ENCODE assay signal across 1 cellular context in genomic region chr19:43464089-43464775, GRCh38.
A peak's percentile ranks its signal among the peaks of the same experiment; 100 is the strongest.
TF ChIP-seq lines count a peak whose summit lies in the region.

No MANE protein-coding gene starts in this region.

TF ChIP-seq in HepG2, 621 proteins besides CTCF, POLR2A, EP300 and RAD21:
- TF ChIP-seq MTF2 (CRISPR knock-in tag; IDR thresholded peaks at IDR 0.05; ENCODE audit: borderline replicate concordance) (0 out of 2 replicates have a peak, but pooled peaks have one; percentile 23), ZNF749 (CRISPR knock-in tag; IDR thresholded peaks at IDR 0.05; ENCODE audit: borderline replicate concordance) (no peak), HMGXB4 (CRISPR knock-in tag; IDR thresholded peaks at IDR 0.05; ENCODE audit: borderline replicate concordance in 1 of 2, low read depth in 1 of 2) (0 out of 4 replicates have a peak, but pooled peaks of 1 of the 2 experiments have one; percentile 0), ARNT2 (CRISPR knock-in tag; IDR thresholded peaks at IDR 0.05; ENCODE audit: low read depth) (0 out of 2 replicates have a peak, but pooled peaks have one; percentile 7), ASH2L (IDR thresholded peaks at IDR 0.05; ENCODE audit: insufficient read length, low read depth, low read length) (peak; percentile 14), FOXC1 (CRISPR knock-in tag; IDR thresholded peaks at IDR 0.05; ENCODE audit: borderline replicate concordance) (0 out of 2 replicates have a peak, but pooled peaks have one; percentile 37), DPF2 (CRISPR knock-in tag; IDR thresholded peaks at IDR 0.05; ENCODE audit: borderline replicate concordance, low read depth) (peak; percentile 10; the same call in 1 of the 2 replicates), ZFY (CRISPR knock-in tag; IDR thresholded peaks at IDR 0.05) (0 out of 2 replicates have a peak, but pooled peaks have one; percentile 12), ZFP36L1 (CRISPR knock-in tag; IDR thresholded peaks at IDR 0.05) (no peak), ZMYM3 (CRISPR knock-in tag; IDR thresholded peaks at IDR 0.05) (no peak), ZNF543 (CRISPR knock-in tag; IDR thresholded peaks at IDR 0.05) (0 out of 2 replicates have a peak, but pooled peaks have one; percentile 33), REL (CRISPR knock-in tag; conservative IDR thresholded peaks at IDR 0.05) (no peak), ZNF776 (CRISPR knock-in tag; IDR thresholded peaks at IDR 0.05) (0 out of 2 replicates have a peak, but pooled peaks have one; percentile 37), ZFX (CRISPR knock-in tag; IDR thresholded peaks at IDR 0.05; ENCODE audit: low read depth) (0 out of 2 replicates have a peak, but pooled peaks have one; percentile 34), HES4 (CRISPR knock-in tag; IDR thresholded peaks at IDR 0.05; ENCODE audit: borderline replicate concordance) (peak; percentile 0; the same call in 1 of the 2 replicates), ZNF3 (CRISPR knock-in tag; IDR thresholded peaks at IDR 0.05) (no peak), HNRNPLL (IDR thresholded peaks at IDR 0.05; ENCODE audit: low read depth, low read length, poor library complexity, severe bottlenecking) (peak; percentile 21), MEF2D (CRISPR knock-in tag; IDR thresholded peaks at IDR 0.05) (no peak), CAMTA2 (CRISPR knock-in tag; IDR thresholded peaks at IDR 0.05; ENCODE audit: borderline replicate concordance) (0 out of 2 replicates have a peak, but pooled peaks have one; percentile 32), ZMYM2 (CRISPR knock-in tag; IDR thresholded peaks at IDR 0.05) (no peak), PTBP1 (IDR thresholded peaks at IDR 0.05; ENCODE audit: low read depth, low read length, poor library complexity, severe bottlenecking) (no peak)
- TF ChIP-seq, protein P1, sequence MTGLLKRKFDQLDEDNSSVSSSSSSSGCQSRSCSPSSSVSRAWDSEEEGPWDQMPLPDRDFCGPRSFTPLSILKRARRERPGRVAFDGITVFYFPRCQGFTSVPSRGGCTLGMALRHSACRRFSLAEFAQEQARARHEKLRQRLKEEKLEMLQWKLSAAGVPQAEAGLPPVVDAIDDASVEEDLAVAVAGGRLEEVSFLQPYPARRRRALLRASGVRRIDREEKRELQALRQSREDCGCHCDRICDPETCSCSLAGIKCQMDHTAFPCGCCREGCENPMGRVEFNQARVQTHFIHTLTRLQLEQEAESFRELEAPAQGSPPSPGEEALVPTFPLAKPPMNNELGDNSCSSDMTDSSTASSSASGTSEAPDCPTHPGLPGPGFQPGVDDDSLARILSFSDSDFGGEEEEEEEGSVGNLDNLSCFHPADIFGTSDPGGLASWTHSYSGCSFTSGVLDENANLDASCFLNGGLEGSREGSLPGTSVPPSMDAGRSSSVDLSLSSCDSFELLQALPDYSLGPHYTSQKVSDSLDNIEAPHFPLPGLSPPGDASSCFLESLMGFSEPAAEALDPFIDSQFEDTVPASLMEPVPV (CRISPR knock-in tag; IDR thresholded peaks at IDR 0.05) = 0 out of 2 replicates have a peak, but pooled peaks have one; percentile 30
- TF ChIP-seq, protein P2, sequence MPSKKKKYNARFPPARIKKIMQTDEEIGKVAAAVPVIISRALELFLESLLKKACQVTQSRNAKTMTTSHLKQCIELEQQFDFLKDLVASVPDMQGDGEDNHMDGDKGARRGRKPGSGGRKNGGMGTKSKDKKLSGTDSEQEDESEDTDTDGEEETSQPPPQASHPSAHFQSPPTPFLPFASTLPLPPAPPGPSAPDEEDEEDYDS (CRISPR knock-in tag; IDR thresholded peaks at IDR 0.05) = peak; percentile 52; the same call in 1 of the 2 replicates
- TF ChIP-seq, protein P3, sequence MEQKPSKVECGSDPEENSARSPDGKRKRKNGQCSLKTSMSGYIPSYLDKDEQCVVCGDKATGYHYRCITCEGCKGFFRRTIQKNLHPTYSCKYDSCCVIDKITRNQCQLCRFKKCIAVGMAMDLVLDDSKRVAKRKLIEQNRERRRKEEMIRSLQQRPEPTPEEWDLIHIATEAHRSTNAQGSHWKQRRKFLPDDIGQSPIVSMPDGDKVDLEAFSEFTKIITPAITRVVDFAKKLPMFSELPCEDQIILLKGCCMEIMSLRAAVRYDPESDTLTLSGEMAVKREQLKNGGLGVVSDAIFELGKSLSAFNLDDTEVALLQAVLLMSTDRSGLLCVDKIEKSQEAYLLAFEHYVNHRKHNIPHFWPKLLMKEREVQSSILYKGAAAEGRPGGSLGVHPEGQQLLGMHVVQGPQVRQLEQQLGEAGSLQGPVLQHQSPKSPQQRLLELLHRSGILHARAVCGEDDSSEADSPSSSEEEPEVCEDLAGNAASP (CRISPR knock-in tag; IDR thresholded peaks at IDR 0.05; ENCODE audit: borderline replicate concordance) = no peak
- TF ChIP-seq, protein P4, sequence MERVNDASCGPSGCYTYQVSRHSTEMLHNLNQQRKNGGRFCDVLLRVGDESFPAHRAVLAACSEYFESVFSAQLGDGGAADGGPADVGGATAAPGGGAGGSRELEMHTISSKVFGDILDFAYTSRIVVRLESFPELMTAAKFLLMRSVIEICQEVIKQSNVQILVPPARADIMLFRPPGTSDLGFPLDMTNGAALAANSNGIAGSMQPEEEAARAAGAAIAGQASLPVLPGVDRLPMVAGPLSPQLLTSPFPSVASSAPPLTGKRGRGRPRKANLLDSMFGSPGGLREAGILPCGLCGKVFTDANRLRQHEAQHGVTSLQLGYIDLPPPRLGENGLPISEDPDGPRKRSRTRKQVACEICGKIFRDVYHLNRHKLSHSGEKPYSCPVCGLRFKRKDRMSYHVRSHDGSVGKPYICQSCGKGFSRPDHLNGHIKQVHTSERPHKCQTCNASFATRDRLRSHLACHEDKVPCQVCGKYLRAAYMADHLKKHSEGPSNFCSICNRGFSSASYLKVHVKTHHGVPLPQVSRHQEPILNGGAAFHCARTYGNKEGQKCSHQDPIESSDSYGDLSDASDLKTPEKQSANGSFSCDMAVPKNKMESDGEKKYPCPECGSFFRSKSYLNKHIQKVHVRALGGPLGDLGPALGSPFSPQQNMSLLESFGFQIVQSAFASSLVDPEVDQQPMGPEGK (CRISPR knock-in tag; IDR thresholded peaks at IDR 0.05) = 0 out of 2 replicates have a peak, but pooled peaks have one; percentile 15
- TF ChIP-seq, protein P5, sequence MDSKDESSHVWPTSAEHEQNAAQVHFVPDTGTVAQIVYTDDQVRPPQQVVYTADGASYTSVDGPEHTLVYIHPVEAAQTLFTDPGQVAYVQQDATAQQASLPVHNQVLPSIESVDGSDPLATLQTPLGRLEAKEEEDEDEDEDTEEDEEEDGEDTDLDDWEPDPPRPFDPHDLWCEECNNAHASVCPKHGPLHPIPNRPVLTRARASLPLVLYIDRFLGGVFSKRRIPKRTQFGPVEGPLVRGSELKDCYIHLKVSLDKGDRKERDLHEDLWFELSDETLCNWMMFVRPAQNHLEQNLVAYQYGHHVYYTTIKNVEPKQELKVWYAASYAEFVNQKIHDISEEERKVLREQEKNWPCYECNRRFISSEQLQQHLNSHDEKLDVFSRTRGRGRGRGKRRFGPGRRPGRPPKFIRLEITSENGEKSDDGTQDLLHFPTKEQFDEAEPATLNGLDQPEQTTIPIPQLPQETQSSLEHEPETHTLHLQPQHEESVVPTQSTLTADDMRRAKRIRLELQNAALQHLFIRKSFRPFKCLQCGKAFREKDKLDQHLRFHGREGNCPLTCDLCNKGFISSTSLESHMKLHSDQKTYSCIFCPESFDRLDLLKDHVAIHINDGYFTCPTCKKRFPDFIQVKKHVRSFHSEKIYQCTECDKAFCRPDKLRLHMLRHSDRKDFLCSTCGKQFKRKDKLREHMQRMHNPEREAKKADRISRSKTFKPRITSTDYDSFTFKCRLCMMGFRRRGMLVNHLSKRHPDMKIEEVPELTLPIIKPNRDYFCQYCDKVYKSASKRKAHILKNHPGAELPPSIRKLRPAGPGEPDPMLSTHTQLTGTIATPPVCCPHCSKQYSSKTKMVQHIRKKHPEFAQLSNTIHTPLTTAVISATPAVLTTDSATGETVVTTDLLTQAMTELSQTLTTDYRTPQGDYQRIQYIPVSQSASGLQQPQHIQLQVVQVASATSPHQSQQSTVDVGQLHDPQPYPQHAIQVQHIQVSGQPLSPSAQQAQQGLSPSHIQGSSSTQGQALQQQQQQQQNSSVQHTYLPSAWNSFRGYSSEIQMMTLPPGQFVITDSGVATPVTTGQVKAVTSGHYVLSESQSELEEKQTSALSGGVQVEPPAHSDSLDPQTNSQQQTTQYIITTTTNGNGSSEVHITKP (CRISPR knock-in tag; IDR thresholded peaks at IDR 0.05; ENCODE audit: low read depth) = peak; percentile 48; the same call in 1 of the 2 replicates
